In the genomic region with DNA sequence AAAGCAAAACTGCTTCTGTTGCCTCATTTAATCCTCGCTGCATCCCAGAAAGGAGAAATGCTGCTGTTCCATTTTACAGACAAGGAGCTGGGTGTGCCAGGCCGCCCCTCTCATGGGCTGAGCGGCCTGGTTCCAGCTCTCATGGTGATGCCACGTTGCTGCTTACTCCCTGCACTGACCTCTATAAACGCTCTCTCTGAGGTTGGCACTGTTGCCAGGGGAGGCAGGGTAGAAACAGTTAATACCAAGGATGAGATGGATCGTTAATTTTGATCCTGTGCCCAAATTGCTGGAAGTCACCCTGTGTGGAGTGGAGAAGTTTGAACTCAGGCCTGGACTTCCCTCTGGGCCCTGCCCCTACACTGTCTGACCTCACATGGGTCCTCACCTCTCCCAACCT, we compare ENCODE assay signal across 1 cellular context.
TF ChIP-seq lines count a peak whose summit lies in the region.

No MANE protein-coding gene starts in this region.

TF ChIP-seq in HepG2, 621 proteins besides CTCF, POLR2A, EP300 and RAD21 (continued from another document):
- TF ChIP-seq, protein P1, sequence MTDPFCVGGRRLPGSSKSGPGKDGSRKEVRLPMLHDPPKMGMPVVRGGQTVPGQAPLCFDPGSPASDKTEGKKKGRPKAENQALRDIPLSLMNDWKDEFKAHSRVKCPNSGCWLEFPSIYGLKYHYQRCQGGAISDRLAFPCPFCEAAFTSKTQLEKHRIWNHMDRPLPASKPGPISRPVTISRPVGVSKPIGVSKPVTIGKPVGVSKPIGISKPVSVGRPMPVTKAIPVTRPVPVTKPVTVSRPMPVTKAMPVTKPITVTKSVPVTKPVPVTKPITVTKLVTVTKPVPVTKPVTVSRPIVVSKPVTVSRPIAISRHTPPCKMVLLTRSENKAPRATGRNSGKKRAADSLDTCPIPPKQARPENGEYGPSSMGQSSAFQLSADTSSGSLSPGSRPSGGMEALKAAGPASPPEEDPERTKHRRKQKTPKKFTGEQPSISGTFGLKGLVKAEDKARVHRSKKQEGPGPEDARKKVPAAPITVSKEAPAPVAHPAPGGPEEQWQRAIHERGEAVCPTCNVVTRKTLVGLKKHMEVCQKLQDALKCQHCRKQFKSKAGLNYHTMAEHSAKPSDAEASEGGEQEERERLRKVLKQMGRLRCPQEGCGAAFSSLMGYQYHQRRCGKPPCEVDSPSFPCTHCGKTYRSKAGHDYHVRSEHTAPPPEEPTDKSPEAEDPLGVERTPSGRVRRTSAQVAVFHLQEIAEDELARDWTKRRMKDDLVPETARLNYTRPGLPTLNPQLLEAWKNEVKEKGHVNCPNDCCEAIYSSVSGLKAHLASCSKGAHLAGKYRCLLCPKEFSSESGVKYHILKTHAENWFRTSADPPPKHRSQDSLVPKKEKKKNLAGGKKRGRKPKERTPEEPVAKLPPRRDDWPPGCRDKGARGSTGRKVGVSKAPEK (CRISPR knock-in tag; IDR thresholded peaks at IDR 0.05; ENCODE audit: borderline replicate concordance), result no peak
- TF ChIP-seq, protein P2, sequence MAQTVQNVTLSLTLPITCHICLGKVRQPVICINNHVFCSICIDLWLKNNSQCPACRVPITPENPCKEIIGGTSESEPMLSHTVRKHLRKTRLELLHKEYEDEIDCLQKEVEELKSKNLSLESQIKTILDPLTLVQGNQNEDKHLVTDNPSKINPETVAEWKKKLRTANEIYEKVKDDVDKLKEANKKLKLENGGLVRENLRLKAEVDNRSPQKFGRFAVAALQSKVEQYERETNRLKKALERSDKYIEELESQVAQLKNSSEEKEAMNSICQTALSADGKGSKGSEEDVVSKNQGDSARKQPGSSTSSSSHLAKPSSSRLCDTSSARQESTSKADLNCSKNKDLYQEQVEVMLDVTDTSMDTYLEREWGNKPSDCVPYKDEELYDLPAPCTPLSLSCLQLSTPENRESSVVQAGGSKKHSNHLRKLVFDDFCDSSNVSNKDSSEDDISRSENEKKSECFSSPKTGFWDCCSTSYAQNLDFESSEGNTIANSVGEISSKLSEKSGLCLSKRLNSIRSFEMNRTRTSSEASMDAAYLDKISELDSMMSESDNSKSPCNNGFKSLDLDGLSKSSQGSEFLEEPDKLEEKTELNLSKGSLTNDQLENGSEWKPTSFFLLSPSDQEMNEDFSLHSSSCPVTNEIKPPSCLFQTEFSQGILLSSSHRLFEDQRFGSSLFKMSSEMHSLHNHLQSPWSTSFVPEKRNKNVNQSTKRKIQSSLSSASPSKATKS (CRISPR knock-in tag; IDR thresholded peaks at IDR 0.05), result no peak
- TF ChIP-seq, protein P3, sequence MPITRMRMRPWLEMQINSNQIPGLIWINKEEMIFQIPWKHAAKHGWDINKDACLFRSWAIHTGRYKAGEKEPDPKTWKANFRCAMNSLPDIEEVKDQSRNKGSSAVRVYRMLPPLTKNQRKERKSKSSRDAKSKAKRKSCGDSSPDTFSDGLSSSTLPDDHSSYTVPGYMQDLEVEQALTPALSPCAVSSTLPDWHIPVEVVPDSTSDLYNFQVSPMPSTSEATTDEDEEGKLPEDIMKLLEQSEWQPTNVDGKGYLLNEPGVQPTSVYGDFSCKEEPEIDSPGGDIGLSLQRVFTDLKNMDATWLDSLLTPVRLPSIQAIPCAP (CRISPR knock-in tag; IDR thresholded peaks at IDR 0.05; ENCODE audit: low read depth), result no peak
- TF ChIP-seq, protein P4, sequence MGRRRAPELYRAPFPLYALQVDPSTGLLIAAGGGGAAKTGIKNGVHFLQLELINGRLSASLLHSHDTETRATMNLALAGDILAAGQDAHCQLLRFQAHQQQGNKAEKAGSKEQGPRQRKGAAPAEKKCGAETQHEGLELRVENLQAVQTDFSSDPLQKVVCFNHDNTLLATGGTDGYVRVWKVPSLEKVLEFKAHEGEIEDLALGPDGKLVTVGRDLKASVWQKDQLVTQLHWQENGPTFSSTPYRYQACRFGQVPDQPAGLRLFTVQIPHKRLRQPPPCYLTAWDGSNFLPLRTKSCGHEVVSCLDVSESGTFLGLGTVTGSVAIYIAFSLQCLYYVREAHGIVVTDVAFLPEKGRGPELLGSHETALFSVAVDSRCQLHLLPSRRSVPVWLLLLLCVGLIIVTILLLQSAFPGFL (CRISPR knock-in tag; IDR thresholded peaks at IDR 0.05), result no peak
- TF ChIP-seq, protein P5, sequence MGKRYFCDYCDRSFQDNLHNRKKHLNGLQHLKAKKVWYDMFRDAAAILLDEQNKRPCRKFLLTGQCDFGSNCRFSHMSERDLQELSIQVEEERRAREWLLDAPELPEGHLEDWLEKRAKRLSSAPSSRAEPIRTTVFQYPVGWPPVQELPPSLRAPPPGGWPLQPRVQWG (CRISPR knock-in tag; IDR thresholded peaks at IDR 0.05; ENCODE audit: borderline replicate concordance, low read depth), result no peak
- TF ChIP-seq SALL1 (CRISPR knock-in tag; IDR thresholded peaks at IDR 0.05) (no peak), ISX (CRISPR knock-in tag; conservative IDR thresholded peaks at IDR 0.05) (no peak)
TF ChIP-seq in HepG2: peak in this region for 0.
